ENCODE assay signal across 1 cellular context in genomic region chr7:152336754-152337368, GRCh38.
TF ChIP-seq lines count a peak whose summit lies in the region.

No MANE protein-coding gene starts in this region.

TF ChIP-seq in endothelial cell of umbilical vein, 7 proteins besides CTCF, POLR2A, EP300 and RAD21 (continued from another document):
- TF ChIP-seq MYC (IDR thresholded peaks at IDR 0.05; ENCODE audit: low read depth, low read length) (no peak), JUN (IDR thresholded peaks at IDR 0.05; ENCODE audit: borderline replicate concordance, insufficient read depth, insufficient read length, low read depth) (no peak), POLR2AphosphoS5 (IDR thresholded peaks at IDR 0.05; ENCODE audit: insufficient read depth, low read depth, low read length) (no peak), MAX (IDR thresholded peaks at IDR 0.05; ENCODE audit: insufficient read depth, insufficient read length) (no peak)
TF ChIP-seq in endothelial cell of umbilical vein: peak in this region for 1.
